ENCODE assay signal across 7 cellular contexts in genomic region chr11:125112235-125112604, GRCh38. TPM values are rescaled to one million over a fixed set of nuclear protein-coding genes. Genes with fewer than 3 reads are reported as not detected.
DNase-seq lines count a peak whose midpoint lies in the region; ATAC-seq and TF ChIP-seq lines count a peak whose summit lies in the region.

No MANE protein-coding gene starts in this region.

- peak overlapping the region; percentile 88 for H3K27ac Mint-ChIP-seq in HFFc6
- peak overlapping the region; percentile 91 for H3K27ac Mint-ChIP-seq in activated CD8-positive, alpha-beta T cell treated with anti-CD3 and anti-CD28 coated beads for 36 hours
- H3K27ac Mint-ChIP-seq in stimulated activated naive B cell treated with anti-CD40 and anti-IgM and Interleukin-4, amounts not matched to agents 10 μg/mL and 1 μg/mL and 100 μg/mL, for 72 hours, result peak overlapping the region; percentile 94

- peaks cover 4% of the 10 kb centered on the region; the same call in 1 of the 2 replicates for H3K27me3 Mint-ChIP-seq in HFFc6 (ENCODE audit: insufficient read depth)
- peaks cover 2% of the 10 kb centered on the region for H3K27me3 Mint-ChIP-seq in activated CD8-positive, alpha-beta T cell treated with anti-CD3 and anti-CD28 coated beads for 36 hours
- H3K27me3 Mint-ChIP-seq in stimulated activated naive B cell treated with anti-CD40 and anti-IgM and Interleukin-4, amounts not matched to agents 10 μg/mL and 1 μg/mL and 100 μg/mL, for 72 hours, result peaks cover 6 to 18% of the 10 kb centered on the region in 2 donors

- H3K4me3 ChIP-seq in iPS-15b (ENCODE audit: low read depth, low read length), result peak overlapping the region; percentile 65

- no peaks in the 10 kb centered on the region for H3K9me3 ChIP-seq in iPS-15b (ENCODE audit: control insufficient read depth, insufficient read depth, low read length)

- H3K36me3 ChIP-seq in iPS-15b (ENCODE audit: control insufficient read depth, insufficient read depth, low read length), result no peaks in the 10 kb centered on the region

- peak overlapping the region; percentile 77 for H3K4me3 Mint-ChIP-seq in HFFc6
- H3K4me3 Mint-ChIP-seq in activated CD8-positive, alpha-beta T cell treated with anti-CD3 and anti-CD28 coated beads for 36 hours, result peak overlapping the region; percentile 85
- H3K4me3 Mint-ChIP-seq in stimulated activated naive B cell treated with anti-CD40 and anti-IgM and Interleukin-4, amounts not matched to agents 10 μg/mL and 1 μg/mL and 100 μg/mL, for 72 hours, result peak overlapping the region; percentile 90 to 100

- H3K9ac ChIP-seq in iPS-15b (ENCODE audit: low read depth, low read length), result no peak overlapping the region

- peaks cover 23% of the 10 kb centered on the region for H3K4me1 Mint-ChIP-seq in HFFc6 (ENCODE audit: low read depth)
- peaks cover 17% of the 10 kb centered on the region for H3K4me1 Mint-ChIP-seq in activated CD8-positive, alpha-beta T cell treated with anti-CD3 and anti-CD28 coated beads for 36 hours (ENCODE audit: low read depth)
- H3K4me1 Mint-ChIP-seq in stimulated activated naive B cell treated with anti-CD40 and anti-IgM and Interleukin-4, amounts not matched to agents 10 μg/mL and 1 μg/mL and 100 μg/mL, for 72 hours, result peaks cover 8 to 13% of the 10 kb centered on the region in 2 donors

- H3K9me3 Mint-ChIP-seq in HFFc6, result 0 out of 2 replicates have a peak, but pooled peaks cover 6% of the 10 kb centered on the region
- H3K9me3 Mint-ChIP-seq in activated CD8-positive, alpha-beta T cell treated with anti-CD3 and anti-CD28 coated beads for 36 hours, result peaks cover 1% of the 10 kb centered on the region
- H3K9me3 Mint-ChIP-seq in stimulated activated naive B cell treated with anti-CD40 and anti-IgM and Interleukin-4, amounts not matched to agents 10 μg/mL and 1 μg/mL and 100 μg/mL, for 72 hours, result peaks cover 4 to 5% of the 10 kb centered on the region in 2 donors

- H3K27me3 ChIP-seq in iPS-15b (ENCODE audit: control insufficient read depth, insufficient read depth, low read length), result no peaks in the 10 kb centered on the region

- no peak for TF ChIP-seq CTCF in HFFc6 (IDR thresholded peaks at IDR 0.05)
- TF ChIP-seq CTCF in activated CD8-positive, alpha-beta T cell treated with anti-CD3 and anti-CD28 coated beads for 36 hours (IDR thresholded peaks at IDR 0.05), result no peak

- peaks cover 9% of the 10 kb centered on the region; the same call in 1 of the 2 replicates for H3K36me3 Mint-ChIP-seq in HFFc6 (ENCODE audit: low read depth)
- peaks cover 1% of the 10 kb centered on the region for H3K36me3 Mint-ChIP-seq in activated CD8-positive, alpha-beta T cell treated with anti-CD3 and anti-CD28 coated beads for 36 hours (ENCODE audit: low read depth)
- peaks cover 5 to 6% of the 10 kb centered on the region in 2 donors for H3K36me3 Mint-ChIP-seq in stimulated activated naive B cell treated with anti-CD40 and anti-IgM and Interleukin-4, amounts not matched to agents 10 μg/mL and 1 μg/mL and 100 μg/mL, for 72 hours

- CTCF ChIA-PET in activated CD8-positive, alpha-beta T cell treated with anti-CD3 and anti-CD28 coated beads for 36 hours (lab: Charles Lee), result interaction anchor here (0.7 to 10.4 kb wide), 11 partner anchors 8 to 158 kb away, joined by 3 to 72 read pairs (median 4); partner anchors contain the start of genes CCDC15 and PKNOX2

- no peak for ATAC-seq in activated CD8-positive, alpha-beta T cell treated with anti-CD3 and anti-CD28 coated beads for 36 hours
- ATAC-seq in stimulated activated naive B cell treated with anti-CD40 and anti-IgM and Interleukin-4, amounts not matched to agents 10 μg/mL and 1 μg/mL and 100 μg/mL, for 72 hours (replicated peaks), result no peak
- ATAC-seq in HG03175 (IDR thresholded peaks at IDR 0.05; ENCODE audit: unreplicated experiment), result no peak
- ATAC-seq in HG02884 (IDR thresholded peaks at IDR 0.05; ENCODE audit: unreplicated experiment), result no peak

- POLR2A ChIA-PET in activated CD8-positive, alpha-beta T cell treated with anti-CD3 and anti-CD28 coated beads for 36 hours (lab: Charles Lee), result interaction anchor here (0.8 to 1.5 kb wide), 3 partner anchors 9 to 158 kb away, joined by 3 to 6 read pairs (median 3); partner anchors contain the start of gene CCDC15

- intact Hi-C loops in activated CD8-positive, alpha-beta T cell treated with anti-CD3 and anti-CD28 coated beads for 36 hours (cut with micrococcal nuclease), result no loop called here

- peaks cover 3% of the 10 kb centered on the region for H3K4me1 ChIP-seq in iPS-15b (ENCODE audit: control insufficient read depth, insufficient read depth, low read length)

- no peak for DNase-seq in HFFc6
- DNase-seq in activated CD8-positive, alpha-beta T cell treated with anti-CD3 and anti-CD28 coated beads for 36 hours, result no peak
- no peak for DNase-seq in stimulated activated naive B cell treated with anti-CD40 and anti-IgM and Interleukin-4, amounts not matched to agents 10 μg/mL and 1 μg/mL and 100 μg/mL, for 72 hours
- no peak for DNase-seq in germinal center (ENCODE audit: low spot score)

RNA-seq across cellular contexts. Expression of gene TMEM218, which starts 0.8 kb away (rescaled TPM):
- total RNA-seq in HFFc6 (2021; fragmentation: NEBNext Ultra II Directional; extraction: Animal tissue kit (Norgen Biotek cat#: 25700)), result 10 to 100 TPM; 14.9 to 24.3 (median 20.7) TPM
- total RNA-seq in activated CD8-positive, alpha-beta T cell treated with anti-CD3 and anti-CD28 coated beads for 36 hours, result 10 to 100 TPM; 12.7 to 13.3 TPM

RNA-seq across cellular contexts. Expression of gene SLC37A2, which starts 49.1 kb away (rescaled TPM):
- 1 to 10 TPM; 1.7 to 4.5 (median 3.7) TPM for total RNA-seq in HFFc6 (2021; fragmentation: NEBNext Ultra II Directional; extraction: Animal tissue kit (Norgen Biotek cat#: 25700))
- under 1 TPM; 0.70 to 0.74 TPM for total RNA-seq in activated CD8-positive, alpha-beta T cell treated with anti-CD3 and anti-CD28 coated beads for 36 hours

RNA-seq across cellular contexts. Expression of gene PKNOX2, which starts 52.3 kb away (rescaled TPM):
- total RNA-seq in HFFc6 (2021; fragmentation: NEBNext Ultra II Directional; extraction: Animal tissue kit (Norgen Biotek cat#: 25700)), result under 1 TPM in 1 of 6 experiments, not detected in 5; 0.10 TPM
- total RNA-seq in activated CD8-positive, alpha-beta T cell treated with anti-CD3 and anti-CD28 coated beads for 36 hours, result not detected
